Comparison of ENCODE assay signal across 1 cellular context in the genomic region with DNA sequence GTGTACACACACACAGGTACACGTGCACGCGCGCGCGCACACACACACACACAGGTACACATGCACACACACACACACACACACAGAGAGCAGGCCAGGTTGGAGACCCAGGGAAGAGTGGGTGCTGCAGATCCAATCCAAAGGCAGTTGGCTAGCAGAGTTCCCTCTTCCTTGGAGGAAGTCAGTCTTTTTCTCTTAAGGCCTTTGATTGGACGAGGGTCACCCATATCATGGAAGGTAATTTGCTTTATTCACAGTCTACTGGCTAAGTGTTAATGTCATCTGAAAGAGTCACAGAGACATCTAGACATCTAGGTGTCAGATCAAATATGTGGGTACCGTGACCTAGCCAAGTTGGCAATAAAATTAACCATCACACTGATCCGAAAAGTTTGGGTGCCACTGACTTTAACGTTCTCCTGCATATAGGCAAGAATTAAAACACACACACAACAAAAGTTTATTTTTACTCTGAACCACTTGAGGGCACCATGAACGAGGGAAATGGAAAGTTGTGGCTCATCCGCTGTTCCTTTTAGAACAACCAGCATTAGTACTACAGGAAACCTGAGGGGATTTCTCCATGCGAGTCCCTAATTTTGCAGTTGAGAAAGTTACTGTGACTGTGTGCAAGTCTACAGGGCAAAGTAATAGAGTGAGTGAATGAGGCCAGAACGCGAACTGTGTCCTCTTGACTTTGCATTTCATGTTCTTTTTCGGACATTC.
TF ChIP-seq lines count a peak whose summit lies in the region.

No MANE protein-coding gene starts in this region.

TF ChIP-seq in H1, 55 proteins besides CTCF, POLR2A, EP300 and RAD21:
- TF ChIP-seq, protein P1, sequence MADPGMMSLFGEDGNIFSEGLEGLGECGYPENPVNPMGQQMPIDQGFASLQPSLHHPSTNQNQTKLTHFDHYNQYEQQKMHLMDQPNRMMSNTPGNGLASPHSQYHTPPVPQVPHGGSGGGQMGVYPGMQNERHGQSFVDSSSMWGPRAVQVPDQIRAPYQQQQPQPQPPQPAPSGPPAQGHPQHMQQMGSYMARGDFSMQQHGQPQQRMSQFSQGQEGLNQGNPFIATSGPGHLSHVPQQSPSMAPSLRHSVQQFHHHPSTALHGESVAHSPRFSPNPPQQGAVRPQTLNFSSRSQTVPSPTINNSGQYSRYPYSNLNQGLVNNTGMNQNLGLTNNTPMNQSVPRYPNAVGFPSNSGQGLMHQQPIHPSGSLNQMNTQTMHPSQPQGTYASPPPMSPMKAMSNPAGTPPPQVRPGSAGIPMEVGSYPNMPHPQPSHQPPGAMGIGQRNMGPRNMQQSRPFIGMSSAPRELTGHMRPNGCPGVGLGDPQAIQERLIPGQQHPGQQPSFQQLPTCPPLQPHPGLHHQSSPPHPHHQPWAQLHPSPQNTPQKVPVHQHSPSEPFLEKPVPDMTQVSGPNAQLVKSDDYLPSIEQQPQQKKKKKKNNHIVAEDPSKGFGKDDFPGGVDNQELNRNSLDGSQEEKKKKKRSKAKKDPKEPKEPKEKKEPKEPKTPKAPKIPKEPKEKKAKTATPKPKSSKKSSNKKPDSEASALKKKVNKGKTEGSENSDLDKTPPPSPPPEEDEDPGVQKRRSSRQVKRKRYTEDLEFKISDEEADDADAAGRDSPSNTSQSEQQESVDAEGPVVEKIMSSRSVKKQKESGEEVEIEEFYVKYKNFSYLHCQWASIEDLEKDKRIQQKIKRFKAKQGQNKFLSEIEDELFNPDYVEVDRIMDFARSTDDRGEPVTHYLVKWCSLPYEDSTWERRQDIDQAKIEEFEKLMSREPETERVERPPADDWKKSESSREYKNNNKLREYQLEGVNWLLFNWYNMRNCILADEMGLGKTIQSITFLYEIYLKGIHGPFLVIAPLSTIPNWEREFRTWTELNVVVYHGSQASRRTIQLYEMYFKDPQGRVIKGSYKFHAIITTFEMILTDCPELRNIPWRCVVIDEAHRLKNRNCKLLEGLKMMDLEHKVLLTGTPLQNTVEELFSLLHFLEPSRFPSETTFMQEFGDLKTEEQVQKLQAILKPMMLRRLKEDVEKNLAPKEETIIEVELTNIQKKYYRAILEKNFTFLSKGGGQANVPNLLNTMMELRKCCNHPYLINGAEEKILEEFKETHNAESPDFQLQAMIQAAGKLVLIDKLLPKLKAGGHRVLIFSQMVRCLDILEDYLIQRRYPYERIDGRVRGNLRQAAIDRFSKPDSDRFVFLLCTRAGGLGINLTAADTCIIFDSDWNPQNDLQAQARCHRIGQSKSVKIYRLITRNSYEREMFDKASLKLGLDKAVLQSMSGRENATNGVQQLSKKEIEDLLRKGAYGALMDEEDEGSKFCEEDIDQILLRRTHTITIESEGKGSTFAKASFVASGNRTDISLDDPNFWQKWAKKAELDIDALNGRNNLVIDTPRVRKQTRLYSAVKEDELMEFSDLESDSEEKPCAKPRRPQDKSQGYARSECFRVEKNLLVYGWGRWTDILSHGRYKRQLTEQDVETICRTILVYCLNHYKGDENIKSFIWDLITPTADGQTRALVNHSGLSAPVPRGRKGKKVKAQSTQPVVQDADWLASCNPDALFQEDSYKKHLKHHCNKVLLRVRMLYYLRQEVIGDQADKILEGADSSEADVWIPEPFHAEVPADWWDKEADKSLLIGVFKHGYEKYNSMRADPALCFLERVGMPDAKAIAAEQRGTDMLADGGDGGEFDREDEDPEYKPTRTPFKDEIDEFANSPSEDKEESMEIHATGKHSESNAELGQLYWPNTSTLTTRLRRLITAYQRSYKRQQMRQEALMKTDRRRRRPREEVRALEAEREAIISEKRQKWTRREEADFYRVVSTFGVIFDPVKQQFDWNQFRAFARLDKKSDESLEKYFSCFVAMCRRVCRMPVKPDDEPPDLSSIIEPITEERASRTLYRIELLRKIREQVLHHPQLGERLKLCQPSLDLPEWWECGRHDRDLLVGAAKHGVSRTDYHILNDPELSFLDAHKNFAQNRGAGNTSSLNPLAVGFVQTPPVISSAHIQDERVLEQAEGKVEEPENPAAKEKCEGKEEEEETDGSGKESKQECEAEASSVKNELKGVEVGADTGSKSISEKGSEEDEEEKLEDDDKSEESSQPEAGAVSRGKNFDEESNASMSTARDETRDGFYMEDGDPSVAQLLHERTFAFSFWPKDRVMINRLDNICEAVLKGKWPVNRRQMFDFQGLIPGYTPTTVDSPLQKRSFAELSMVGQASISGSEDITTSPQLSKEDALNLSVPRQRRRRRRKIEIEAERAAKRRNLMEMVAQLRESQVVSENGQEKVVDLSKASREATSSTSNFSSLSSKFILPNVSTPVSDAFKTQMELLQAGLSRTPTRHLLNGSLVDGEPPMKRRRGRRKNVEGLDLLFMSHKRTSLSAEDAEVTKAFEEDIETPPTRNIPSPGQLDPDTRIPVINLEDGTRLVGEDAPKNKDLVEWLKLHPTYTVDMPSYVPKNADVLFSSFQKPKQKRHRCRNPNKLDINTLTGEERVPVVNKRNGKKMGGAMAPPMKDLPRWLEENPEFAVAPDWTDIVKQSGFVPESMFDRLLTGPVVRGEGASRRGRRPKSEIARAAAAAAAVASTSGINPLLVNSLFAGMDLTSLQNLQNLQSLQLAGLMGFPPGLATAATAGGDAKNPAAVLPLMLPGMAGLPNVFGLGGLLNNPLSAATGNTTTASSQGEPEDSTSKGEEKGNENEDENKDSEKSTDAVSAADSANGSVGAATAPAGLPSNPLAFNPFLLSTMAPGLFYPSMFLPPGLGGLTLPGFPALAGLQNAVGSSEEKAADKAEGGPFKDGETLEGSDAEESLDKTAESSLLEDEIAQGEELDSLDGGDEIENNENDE (IDR thresholded peaks at IDR 0.05; ENCODE audit: insufficient replicate concordance, low read length): no peak
- TF ChIP-seq NANOG (IDR thresholded peaks at IDR 0.05; ENCODE audit: insufficient read depth, low read depth, low read length, poor library complexity, severe bottlenecking) (no peak), TAF1 (IDR thresholded peaks at IDR 0.05; ENCODE audit: low read depth, low read length) (no peak), SIX5 (IDR thresholded peaks at IDR 0.05; ENCODE audit: low read depth, low read length) (no peak), HDAC6 (IDR thresholded peaks at IDR 0.05; ENCODE audit: low read depth, low read length) (no peak), FOSL1 (IDR thresholded peaks at IDR 0.05; ENCODE audit: insufficient read depth, low read depth, low read length) (no peak), SP2 (IDR thresholded peaks at IDR 0.05; ENCODE audit: low read length) (no peak), SRF (IDR thresholded peaks at IDR 0.05; ENCODE audit: low read depth, low read length) (no peak), CREB1 (IDR thresholded peaks at IDR 0.05) (no peak), TBP (IDR thresholded peaks at IDR 0.05; ENCODE audit: low read depth, low read length) (no peak), CTBP2 (IDR thresholded peaks at IDR 0.05; ENCODE audit: borderline replicate concordance, insufficient read depth, insufficient read length, low read length) (no peak), BACH1 (IDR thresholded peaks at IDR 0.05; ENCODE audit: low read length) (no peak)
- TF ChIP-seq, protein P2, sequence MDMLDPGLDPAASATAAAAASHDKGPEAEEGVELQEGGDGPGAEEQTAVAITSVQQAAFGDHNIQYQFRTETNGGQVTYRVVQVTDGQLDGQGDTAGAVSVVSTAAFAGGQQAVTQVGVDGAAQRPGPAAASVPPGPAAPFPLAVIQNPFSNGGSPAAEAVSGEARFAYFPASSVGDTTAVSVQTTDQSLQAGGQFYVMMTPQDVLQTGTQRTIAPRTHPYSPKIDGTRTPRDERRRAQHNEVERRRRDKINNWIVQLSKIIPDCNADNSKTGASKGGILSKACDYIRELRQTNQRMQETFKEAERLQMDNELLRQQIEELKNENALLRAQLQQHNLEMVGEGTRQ (IDR thresholded peaks at IDR 0.05; ENCODE audit: low read length): no peak
TF ChIP-seq in H1: peak in this region for 0.
